Comparison of ENCODE assay signal across 8 cellular contexts in the genomic region with DNA sequence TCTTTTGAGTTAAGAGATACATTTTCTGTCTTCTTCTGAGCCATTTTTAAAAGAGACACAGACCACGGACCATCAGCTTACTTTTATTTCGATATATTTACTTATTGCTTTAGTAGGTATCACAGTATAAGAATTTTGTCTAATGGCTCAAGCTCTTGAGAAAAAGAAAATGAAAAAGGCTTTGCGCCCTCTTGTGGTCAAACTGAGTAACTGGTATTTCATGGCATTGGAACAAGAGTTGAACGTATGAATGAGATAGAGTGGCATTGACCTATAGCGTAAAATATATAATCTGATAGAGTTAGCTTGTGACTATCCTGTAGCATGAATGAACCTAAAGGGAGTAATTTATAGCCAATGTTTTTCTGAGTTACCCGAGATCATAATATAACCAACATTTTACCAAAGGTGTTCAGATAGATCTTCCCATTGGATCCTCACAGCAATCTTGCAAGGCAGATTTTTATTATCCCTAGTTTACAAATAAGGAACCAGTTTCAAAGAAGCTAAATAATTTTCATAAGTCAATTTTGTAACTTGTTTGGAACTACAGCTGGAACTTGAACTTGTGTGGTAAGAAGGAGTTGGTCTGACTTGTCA.
DNase-seq lines count a peak whose midpoint lies in the region; ATAC-seq and TF ChIP-seq lines count a peak whose summit lies in the region.

No MANE protein-coding gene starts in this region.

- peaks cover 36% of the 10 kb centered on the region for H3K27me3 Mint-ChIP-seq in progenitor cell of endocrine pancreas
- peaks cover 69% of the 10 kb centered on the region for H3K27me3 Mint-ChIP-seq in T-helper 17 cell

- H3K9me3 Mint-ChIP-seq in progenitor cell of endocrine pancreas (ENCODE audit: low read depth): no peaks in the 10 kb centered on the region

- H3K36me3 Mint-ChIP-seq in progenitor cell of endocrine pancreas (ENCODE audit: insufficient read depth) (no peaks in the 10 kb centered on the region), T-helper 17 cell (ENCODE audit: low read depth) (peaks cover 3% of the 10 kb centered on the region)

- DNase-seq in AG09319 (ENCODE audit: extremely low read depth, low read depth): peak; percentile 39
- DNase-seq in NCI-H2107 treated with DMSO at 0.1 percent for 48 hours (lab: John Stamatoyannopoulos, UW; ENCODE audit: unreplicated experiment): peak; percentile 27
- peak; percentile 31 for DNase-seq in activated CD4-positive, alpha-beta T cell treated with anti-CD3 and anti-CD28 coated beads for 48 hours
- peak; percentile 10 for DNase-seq in germinal center (ENCODE audit: low spot score)
- no peak for DNase-seq in progenitor cell of endocrine pancreas (ENCODE audit: low spot score, unreplicated experiment)
- no peak for DNase-seq in T-helper 17 cell

- H3K4me1 Mint-ChIP-seq in progenitor cell of endocrine pancreas (ENCODE audit: low read depth): no peaks in the 10 kb centered on the region
- peaks cover 9% of the 10 kb centered on the region for H3K4me1 Mint-ChIP-seq in T-helper 17 cell

- H3K4me3 Mint-ChIP-seq in progenitor cell of endocrine pancreas (ENCODE audit: low read depth) (no peak overlapping the region), T-helper 17 cell (no peak overlapping the region)

- no peaks in the 10 kb centered on the region for H3K9me3 ChIP-seq in T-helper 17 cell (ENCODE audit: control insufficient read depth, low read length, poor library complexity, severe bottlenecking)

- no peak for ATAC-seq in T-helper 17 cell
- ATAC-seq in GM19023 (IDR thresholded peaks at IDR 0.05; ENCODE audit: unreplicated experiment): no peak

- TF ChIP-seq CTCF in AG09319 (IDR thresholded peaks at IDR 0.05; ENCODE audit: low read depth, low read length): peak; percentile 75
- TF ChIP-seq CTCF in GM12801 (IDR thresholded peaks at IDR 0.05; ENCODE audit: extremely low read depth, insufficient read length): peak; percentile 17
- peak; percentile 85 for TF ChIP-seq CTCF in progenitor cell of endocrine pancreas (IDR thresholded peaks at IDR 0.05; ENCODE audit: unreplicated experiment)

- H3K27ac Mint-ChIP-seq in progenitor cell of endocrine pancreas (no peak overlapping the region), T-helper 17 cell (no peak overlapping the region)

Comparison
In these comparisons a context has a peak if more than half of its experiments do, and no peak if none do; other contexts are left out.
1. DNase-seq: peak in AG09319 (single experiment), NCI-H2107 treated with DMSO at 0.1 percent for 48 hours (single experiment), activated CD4-positive, alpha-beta T cell treated with anti-CD3 and anti-CD28 coated beads for 48 hours (single experiment) and germinal center (single experiment); none in progenitor cell of endocrine pancreas (single experiment) and T-helper 17 cell (0 of 3).
2. CTCF ChIP-seq: peak in every context shown above with its lines; median percentile 85 in progenitor cell of endocrine pancreas; 75 in AG09319; 17 in GM12801.